2 cellular contexts compared by ENCODE assay signal in the genomic region with DNA sequence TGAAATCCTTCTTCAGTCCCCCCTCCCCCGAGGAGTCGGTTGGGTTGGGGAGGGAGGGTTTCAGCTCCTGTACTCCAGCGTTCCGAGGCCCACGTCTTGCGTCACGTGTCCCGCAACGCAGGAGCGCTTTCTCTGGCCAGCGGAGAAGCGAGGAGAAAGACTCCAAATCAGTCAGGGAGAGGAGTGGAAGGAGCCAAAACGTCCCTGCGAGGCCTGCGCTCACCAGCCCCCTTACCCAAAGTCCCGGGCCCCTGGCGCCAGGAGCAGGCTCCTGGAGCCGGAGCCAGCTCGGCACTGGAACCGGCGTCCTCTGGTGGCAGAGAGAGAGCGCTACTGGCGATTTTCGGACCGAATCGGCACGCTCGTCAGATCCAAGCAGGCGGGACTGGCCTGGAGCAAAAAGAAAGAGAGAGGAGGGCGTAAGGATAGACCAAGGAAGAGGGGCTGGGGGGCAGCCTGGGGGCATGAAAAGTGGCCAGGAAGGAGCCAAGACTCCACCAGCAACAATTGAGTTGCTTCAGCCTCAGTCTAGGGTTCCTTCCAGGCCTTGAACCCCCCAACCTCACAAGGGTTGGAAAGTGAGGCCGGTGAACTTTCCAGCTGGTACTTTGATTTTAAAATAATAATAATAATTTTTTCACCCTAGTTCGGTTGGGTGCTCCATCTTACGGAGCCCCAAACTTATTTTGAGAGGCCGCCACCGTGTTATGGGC.
A peak's percentile ranks its signal among the peaks of the same experiment; 100 is the strongest.
TF ChIP-seq lines count a peak whose summit lies in the region.

A gene (plus strand): TSS at position 158 of the 713 bp plus-strand sequence.

TF ChIP-seq in HCT116, 20 proteins besides CTCF, POLR2A, EP300 and RAD21 (continued from another document):
- TF ChIP-seq SRF (IDR thresholded peaks at IDR 0.05; ENCODE audit: low read depth) = no peak
- no peak for TF ChIP-seq ELF1 (IDR thresholded peaks at IDR 0.05; ENCODE audit: borderline replicate concordance, low read depth)
- TF ChIP-seq EZH2 (IDR thresholded peaks at IDR 0.05) = no peak
- TF ChIP-seq, protein P1, sequence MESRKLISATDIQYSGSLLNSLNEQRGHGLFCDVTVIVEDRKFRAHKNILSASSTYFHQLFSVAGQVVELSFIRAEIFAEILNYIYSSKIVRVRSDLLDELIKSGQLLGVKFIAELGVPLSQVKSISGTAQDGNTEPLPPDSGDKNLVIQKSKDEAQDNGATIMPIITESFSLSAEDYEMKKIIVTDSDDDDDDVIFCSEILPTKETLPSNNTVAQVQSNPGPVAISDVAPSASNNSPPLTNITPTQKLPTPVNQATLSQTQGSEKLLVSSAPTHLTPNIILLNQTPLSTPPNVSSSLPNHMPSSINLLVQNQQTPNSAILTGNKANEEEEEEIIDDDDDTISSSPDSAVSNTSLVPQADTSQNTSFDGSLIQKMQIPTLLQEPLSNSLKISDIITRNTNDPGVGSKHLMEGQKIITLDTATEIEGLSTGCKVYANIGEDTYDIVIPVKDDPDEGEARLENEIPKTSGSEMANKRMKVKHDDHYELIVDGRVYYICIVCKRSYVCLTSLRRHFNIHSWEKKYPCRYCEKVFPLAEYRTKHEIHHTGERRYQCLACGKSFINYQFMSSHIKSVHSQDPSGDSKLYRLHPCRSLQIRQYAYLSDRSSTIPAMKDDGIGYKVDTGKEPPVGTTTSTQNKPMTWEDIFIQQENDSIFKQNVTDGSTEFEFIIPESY (IDR thresholded peaks at IDR 0.05; ENCODE audit: extremely low read depth, insufficient replicate concordance, low read length) = no peak
- TF ChIP-seq FOSL1 (IDR thresholded peaks at IDR 0.05; ENCODE audit: low read depth) = no peak
- no peak for TF ChIP-seq TCF7L2 (IDR thresholded peaks at IDR 0.05; ENCODE audit: borderline replicate concordance, extremely low read depth, insufficient read depth, insufficient read length)
- TF ChIP-seq, protein P2, sequence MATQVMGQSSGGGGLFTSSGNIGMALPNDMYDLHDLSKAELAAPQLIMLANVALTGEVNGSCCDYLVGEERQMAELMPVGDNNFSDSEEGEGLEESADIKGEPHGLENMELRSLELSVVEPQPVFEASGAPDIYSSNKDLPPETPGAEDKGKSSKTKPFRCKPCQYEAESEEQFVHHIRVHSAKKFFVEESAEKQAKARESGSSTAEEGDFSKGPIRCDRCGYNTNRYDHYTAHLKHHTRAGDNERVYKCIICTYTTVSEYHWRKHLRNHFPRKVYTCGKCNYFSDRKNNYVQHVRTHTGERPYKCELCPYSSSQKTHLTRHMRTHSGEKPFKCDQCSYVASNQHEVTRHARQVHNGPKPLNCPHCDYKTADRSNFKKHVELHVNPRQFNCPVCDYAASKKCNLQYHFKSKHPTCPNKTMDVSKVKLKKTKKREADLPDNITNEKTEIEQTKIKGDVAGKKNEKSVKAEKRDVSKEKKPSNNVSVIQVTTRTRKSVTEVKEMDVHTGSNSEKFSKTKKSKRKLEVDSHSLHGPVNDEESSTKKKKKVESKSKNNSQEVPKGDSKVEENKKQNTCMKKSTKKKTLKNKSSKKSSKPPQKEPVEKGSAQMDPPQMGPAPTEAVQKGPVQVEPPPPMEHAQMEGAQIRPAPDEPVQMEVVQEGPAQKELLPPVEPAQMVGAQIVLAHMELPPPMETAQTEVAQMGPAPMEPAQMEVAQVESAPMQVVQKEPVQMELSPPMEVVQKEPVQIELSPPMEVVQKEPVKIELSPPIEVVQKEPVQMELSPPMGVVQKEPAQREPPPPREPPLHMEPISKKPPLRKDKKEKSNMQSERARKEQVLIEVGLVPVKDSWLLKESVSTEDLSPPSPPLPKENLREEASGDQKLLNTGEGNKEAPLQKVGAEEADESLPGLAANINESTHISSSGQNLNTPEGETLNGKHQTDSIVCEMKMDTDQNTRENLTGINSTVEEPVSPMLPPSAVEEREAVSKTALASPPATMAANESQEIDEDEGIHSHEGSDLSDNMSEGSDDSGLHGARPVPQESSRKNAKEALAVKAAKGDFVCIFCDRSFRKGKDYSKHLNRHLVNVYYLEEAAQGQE (IDR thresholded peaks at IDR 0.05; ENCODE audit: low read depth) = no peak
- TF ChIP-seq YY1 (IDR thresholded peaks at IDR 0.05; ENCODE audit: extremely low read depth, insufficient replicate concordance, low read depth, low read length) = no peak

TF ChIP-seq in HepG2, 621 proteins besides CTCF, POLR2A, EP300 and RAD21 (continued from another document and continues in another):
- TF ChIP-seq ZNF563 (CRISPR knock-in tag; IDR thresholded peaks at IDR 0.05) (0 out of 2 replicates have a peak, but pooled peaks have one; percentile 19), ZSCAN22 (CRISPR knock-in tag; IDR thresholded peaks at IDR 0.05) (no peak), TCF7 (IDR thresholded peaks at IDR 0.05; ENCODE audit: low read depth) (no peak), HNRNPLL (IDR thresholded peaks at IDR 0.05; ENCODE audit: low read depth, low read length, poor library complexity, severe bottlenecking) (peak; percentile 10), ZNF781 (CRISPR knock-in tag; IDR thresholded peaks at IDR 0.05; ENCODE audit: borderline replicate concordance, not compliant biosample characterization) (no peak), RFXANK (CRISPR knock-in tag; IDR thresholded peaks at IDR 0.05) (no peak), ZNF816 (CRISPR knock-in tag; IDR thresholded peaks at IDR 0.05; ENCODE audit: borderline replicate concordance) (no peak), ELF3 (CRISPR knock-in tag; IDR thresholded peaks at IDR 0.05) (no peak), SMC3 (IDR thresholded peaks at IDR 0.05; ENCODE audit: low read length) (peak; percentile 58; the same call in 1 of the 2 replicates), ZNF749 (CRISPR knock-in tag; IDR thresholded peaks at IDR 0.05; ENCODE audit: borderline replicate concordance) (no peak), RNF2 (conservative IDR thresholded peaks at IDR 0.05; ENCODE audit: low read depth) (0 out of 2 replicates have a peak, but pooled peaks have one; percentile 20), ZNF570 (CRISPR knock-in tag; IDR thresholded peaks at IDR 0.05; ENCODE audit: borderline replicate concordance) (no peak)
- TF ChIP-seq, protein P3, sequence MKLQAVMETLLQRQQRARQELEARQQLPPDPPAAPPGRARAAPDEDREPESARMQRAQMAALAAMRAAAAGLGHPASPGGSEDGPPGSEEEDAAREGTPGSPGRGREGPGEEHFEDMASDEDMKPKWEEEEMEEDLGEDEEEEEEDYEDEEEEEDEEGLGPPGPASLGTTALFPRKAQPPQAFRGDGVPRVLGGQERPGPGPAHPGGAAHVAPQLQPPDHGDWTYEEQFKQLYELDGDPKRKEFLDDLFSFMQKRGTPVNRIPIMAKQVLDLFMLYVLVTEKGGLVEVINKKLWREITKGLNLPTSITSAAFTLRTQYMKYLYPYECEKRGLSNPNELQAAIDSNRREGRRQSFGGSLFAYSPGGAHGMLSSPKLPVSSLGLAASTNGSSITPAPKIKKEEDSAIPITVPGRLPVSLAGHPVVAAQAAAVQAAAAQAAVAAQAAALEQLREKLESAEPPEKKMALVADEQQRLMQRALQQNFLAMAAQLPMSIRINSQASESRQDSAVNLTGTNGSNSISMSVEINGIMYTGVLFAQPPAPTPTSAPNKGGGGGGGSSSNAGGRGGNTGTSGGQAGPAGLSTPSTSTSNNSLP (IDR thresholded peaks at IDR 0.05; ENCODE audit: low read depth, low read length) = no peak
- TF ChIP-seq, protein P4, sequence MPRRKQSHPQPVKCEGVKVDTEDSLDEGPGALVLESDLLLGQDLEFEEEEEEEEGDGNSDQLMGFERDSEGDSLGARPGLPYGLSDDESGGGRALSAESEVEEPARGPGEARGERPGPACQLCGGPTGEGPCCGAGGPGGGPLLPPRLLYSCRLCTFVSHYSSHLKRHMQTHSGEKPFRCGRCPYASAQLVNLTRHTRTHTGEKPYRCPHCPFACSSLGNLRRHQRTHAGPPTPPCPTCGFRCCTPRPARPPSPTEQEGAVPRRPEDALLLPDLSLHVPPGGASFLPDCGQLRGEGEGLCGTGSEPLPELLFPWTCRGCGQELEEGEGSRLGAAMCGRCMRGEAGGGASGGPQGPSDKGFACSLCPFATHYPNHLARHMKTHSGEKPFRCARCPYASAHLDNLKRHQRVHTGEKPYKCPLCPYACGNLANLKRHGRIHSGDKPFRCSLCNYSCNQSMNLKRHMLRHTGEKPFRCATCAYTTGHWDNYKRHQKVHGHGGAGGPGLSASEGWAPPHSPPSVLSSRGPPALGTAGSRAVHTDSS (CRISPR knock-in tag; conservative IDR thresholded peaks at IDR 0.05) = no peak
- TF ChIP-seq, protein P5, sequence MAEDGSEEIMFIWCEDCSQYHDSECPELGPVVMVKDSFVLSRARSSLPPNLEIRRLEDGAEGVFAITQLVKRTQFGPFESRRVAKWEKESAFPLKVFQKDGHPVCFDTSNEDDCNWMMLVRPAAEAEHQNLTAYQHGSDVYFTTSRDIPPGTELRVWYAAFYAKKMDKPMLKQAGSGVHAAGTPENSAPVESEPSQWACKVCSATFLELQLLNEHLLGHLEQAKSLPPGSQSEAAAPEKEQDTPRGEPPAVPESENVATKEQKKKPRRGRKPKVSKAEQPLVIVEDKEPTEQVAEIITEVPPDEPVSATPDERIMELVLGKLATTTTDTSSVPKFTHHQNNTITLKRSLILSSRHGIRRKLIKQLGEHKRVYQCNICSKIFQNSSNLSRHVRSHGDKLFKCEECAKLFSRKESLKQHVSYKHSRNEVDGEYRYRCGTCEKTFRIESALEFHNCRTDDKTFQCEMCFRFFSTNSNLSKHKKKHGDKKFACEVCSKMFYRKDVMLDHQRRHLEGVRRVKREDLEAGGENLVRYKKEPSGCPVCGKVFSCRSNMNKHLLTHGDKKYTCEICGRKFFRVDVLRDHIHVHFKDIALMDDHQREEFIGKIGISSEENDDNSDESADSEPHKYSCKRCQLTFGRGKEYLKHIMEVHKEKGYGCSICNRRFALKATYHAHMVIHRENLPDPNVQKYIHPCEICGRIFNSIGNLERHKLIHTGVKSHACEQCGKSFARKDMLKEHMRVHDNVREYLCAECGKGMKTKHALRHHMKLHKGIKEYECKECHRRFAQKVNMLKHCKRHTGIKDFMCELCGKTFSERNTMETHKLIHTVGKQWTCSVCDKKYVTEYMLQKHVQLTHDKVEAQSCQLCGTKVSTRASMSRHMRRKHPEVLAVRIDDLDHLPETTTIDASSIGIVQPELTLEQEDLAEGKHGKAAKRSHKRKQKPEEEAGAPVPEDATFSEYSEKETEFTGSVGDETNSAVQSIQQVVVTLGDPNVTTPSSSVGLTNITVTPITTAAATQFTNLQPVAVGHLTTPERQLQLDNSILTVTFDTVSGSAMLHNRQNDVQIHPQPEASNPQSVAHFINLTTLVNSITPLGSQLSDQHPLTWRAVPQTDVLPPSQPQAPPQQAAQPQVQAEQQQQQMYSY (CRISPR knock-in tag; IDR thresholded peaks at IDR 0.05) = peak; percentile 22; the same call in 1 of the 2 replicates
- TF ChIP-seq, protein P6, sequence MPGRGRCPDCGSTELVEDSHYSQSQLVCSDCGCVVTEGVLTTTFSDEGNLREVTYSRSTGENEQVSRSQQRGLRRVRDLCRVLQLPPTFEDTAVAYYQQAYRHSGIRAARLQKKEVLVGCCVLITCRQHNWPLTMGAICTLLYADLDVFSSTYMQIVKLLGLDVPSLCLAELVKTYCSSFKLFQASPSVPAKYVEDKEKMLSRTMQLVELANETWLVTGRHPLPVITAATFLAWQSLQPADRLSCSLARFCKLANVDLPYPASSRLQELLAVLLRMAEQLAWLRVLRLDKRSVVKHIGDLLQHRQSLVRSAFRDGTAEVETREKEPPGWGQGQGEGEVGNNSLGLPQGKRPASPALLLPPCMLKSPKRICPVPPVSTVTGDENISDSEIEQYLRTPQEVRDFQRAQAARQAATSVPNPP (CRISPR knock-in tag; IDR thresholded peaks at IDR 0.05) = no peak
- TF ChIP-seq, protein P7, sequence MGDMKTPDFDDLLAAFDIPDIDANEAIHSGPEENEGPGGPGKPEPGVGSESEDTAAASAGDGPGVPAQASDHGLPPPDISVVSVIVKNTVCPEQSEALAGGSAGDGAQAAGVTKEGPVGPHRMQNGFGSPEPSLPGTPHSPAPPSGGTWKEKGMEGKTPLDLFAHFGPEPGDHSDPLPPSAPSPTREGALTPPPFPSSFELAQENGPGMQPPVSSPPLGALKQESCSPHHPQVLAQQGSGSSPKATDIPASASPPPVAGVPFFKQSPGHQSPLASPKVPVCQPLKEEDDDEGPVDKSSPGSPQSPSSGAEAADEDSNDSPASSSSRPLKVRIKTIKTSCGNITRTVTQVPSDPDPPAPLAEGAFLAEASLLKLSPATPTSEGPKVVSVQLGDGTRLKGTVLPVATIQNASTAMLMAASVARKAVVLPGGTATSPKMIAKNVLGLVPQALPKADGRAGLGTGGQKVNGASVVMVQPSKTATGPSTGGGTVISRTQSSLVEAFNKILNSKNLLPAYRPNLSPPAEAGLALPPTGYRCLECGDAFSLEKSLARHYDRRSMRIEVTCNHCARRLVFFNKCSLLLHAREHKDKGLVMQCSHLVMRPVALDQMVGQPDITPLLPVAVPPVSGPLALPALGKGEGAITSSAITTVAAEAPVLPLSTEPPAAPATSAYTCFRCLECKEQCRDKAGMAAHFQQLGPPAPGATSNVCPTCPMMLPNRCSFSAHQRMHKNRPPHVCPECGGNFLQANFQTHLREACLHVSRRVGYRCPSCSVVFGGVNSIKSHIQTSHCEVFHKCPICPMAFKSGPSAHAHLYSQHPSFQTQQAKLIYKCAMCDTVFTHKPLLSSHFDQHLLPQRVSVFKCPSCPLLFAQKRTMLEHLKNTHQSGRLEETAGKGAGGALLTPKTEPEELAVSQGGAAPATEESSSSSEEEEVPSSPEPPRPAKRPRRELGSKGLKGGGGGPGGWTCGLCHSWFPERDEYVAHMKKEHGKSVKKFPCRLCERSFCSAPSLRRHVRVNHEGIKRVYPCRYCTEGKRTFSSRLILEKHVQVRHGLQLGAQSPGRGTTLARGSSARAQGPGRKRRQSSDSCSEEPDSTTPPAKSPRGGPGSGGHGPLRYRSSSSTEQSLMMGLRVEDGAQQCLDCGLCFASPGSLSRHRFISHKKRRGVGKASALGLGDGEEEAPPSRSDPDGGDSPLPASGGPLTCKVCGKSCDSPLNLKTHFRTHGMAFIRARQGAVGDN (CRISPR knock-in tag; IDR thresholded peaks at IDR 0.05) = peak; percentile 21; the same call in 1 of the 2 replicates
- TF ChIP-seq, protein P8, sequence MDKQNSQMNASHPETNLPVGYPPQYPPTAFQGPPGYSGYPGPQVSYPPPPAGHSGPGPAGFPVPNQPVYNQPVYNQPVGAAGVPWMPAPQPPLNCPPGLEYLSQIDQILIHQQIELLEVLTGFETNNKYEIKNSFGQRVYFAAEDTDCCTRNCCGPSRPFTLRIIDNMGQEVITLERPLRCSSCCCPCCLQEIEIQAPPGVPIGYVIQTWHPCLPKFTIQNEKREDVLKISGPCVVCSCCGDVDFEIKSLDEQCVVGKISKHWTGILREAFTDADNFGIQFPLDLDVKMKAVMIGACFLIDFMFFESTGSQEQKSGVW (CRISPR knock-in tag; IDR thresholded peaks at IDR 0.05; ENCODE audit: borderline replicate concordance) = no peak
- TF ChIP-seq, protein P9, sequence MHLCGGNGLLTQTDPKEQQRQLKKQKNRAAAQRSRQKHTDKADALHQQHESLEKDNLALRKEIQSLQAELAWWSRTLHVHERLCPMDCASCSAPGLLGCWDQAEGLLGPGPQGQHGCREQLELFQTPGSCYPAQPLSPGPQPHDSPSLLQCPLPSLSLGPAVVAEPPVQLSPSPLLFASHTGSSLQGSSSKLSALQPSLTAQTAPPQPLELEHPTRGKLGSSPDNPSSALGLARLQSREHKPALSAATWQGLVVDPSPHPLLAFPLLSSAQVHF (CRISPR knock-in tag; IDR thresholded peaks at IDR 0.05) = no peak
- TF ChIP-seq, protein P10, sequence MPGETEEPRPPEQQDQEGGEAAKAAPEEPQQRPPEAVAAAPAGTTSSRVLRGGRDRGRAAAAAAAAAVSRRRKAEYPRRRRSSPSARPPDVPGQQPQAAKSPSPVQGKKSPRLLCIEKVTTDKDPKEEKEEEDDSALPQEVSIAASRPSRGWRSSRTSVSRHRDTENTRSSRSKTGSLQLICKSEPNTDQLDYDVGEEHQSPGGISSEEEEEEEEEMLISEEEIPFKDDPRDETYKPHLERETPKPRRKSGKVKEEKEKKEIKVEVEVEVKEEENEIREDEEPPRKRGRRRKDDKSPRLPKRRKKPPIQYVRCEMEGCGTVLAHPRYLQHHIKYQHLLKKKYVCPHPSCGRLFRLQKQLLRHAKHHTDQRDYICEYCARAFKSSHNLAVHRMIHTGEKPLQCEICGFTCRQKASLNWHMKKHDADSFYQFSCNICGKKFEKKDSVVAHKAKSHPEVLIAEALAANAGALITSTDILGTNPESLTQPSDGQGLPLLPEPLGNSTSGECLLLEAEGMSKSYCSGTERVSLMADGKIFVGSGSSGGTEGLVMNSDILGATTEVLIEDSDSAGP (CRISPR knock-in tag; IDR thresholded peaks at IDR 0.05; ENCODE audit: borderline replicate concordance) = no peak
